In genomic region chr12:43501705-43502104, GRCh38 we compare ENCODE assay signal across 8 cellular contexts. TPM values are rescaled to one million over a fixed set of nuclear protein-coding genes. Genes with fewer than 3 reads are reported as not detected.
A peak's percentile ranks its signal among the peaks of the same experiment; 100 is the strongest.
DNase-seq lines count a peak whose midpoint lies in the region; ATAC-seq and TF ChIP-seq lines count a peak whose summit lies in the region.

No MANE protein-coding gene starts in this region.

- H3K4me1 ChIP-seq in Panc1 (ENCODE audit: control insufficient read depth, insufficient read depth, low read length), result no peaks in the 10 kb centered on the region

- POLR2A ChIA-PET in Panc1 (lab: Charles Lee), result no interaction called here

- CTCF ChIA-PET in Panc1 (lab: Charles Lee), result interaction anchor here (1.0 kb wide), 1 partner anchor 380 kb away, joined by 3 read pairs; no protein-coding TSS in a partner anchor

- no peak for ATAC-seq in Panc1
- no peak for ATAC-seq in HG03135 (IDR thresholded peaks at IDR 0.05; ENCODE audit: unreplicated experiment)

- TF ChIP-seq CTCF in AG09309 (IDR thresholded peaks at IDR 0.05; ENCODE audit: control insufficient read depth, insufficient read depth, low read depth, low read length, missing control alignments) (peak; percentile 53), Panc1 (IDR thresholded peaks at IDR 0.05) (peak; percentile 66; the same call in 1 of the 2 replicates)

- no peaks in the 10 kb centered on the region for H3K9me3 ChIP-seq in Panc1 (ENCODE audit: control insufficient read depth, insufficient read depth, low read depth, low read length)

- H3K27ac ChIP-seq in Panc1 (ENCODE audit: low read length), result no peak overlapping the region

- BruUV-seq in Panc1 (replicated peaks; lab: Mats Ljungman, UMichigan), result no TSS peak

- in situ Hi-C loops in Panc1 (cut with HindIII; ENCODE audit: low pct_unique_long_range_greater_than_20kb, low sequenced_read_pairs), result no loop called here

- H3K4me3 ChIP-seq in AG09309 (ENCODE audit: control insufficient read depth, low read depth, low read length), result no peak overlapping the region
- no peak overlapping the region for H3K4me3 ChIP-seq in Panc1 (ENCODE audit: low read depth in 2 of 2, low read length in 2 of 2)

- no peaks in the 10 kb centered on the region for H3K27me3 ChIP-seq in Panc1 (ENCODE audit: control insufficient read depth, insufficient read depth, low read length)

- H3K36me3 ChIP-seq in Panc1 (ENCODE audit: control insufficient read depth, insufficient read depth, low read length), result no peaks in the 10 kb centered on the region

- DNase-seq in AG09309 (ENCODE audit: low read depth) (peak; percentile 7), HCEC 1CT (peak; percentile 31), Panc1 (ENCODE audit: low read depth, low spot score) (no peak), germinal center (ENCODE audit: low spot score) (peak; percentile 6), T-helper 1 cell (no peak), NCI-H128 (lab: John Stamatoyannopoulos, UW; ENCODE audit: unreplicated experiment) (no peak)
- no peak for DNase-seq in activated CD8-positive, alpha-beta memory T cell treated with anti-CD3 and anti-CD28 coated beads for 24 hours

- intact Hi-C loops in Panc1 (cut with micrococcal nuclease; ENCODE audit: unreplicated experiment), result loop anchor here (5.0 kb wide), 2 partner anchors 221 to 381 kb away; no protein-coding TSS in a partner anchor

RNA-seq across cellular contexts. Expression of gene ADAMTS20, which starts 50.3 kb away (rescaled TPM):
- not detected for total RNA-seq in Panc1 (2021; ENCODE audit: unreplicated experiment)
- polyA plus RNA-seq in Panc1 (2012; ENCODE audit: insufficient read length), result not detected

Comparison
In these comparisons a context has a peak if more than half of its experiments do, and no peak if none do; other contexts are left out.
1. DNase-seq: peak in AG09309 (single experiment), HCEC 1CT (single experiment) and germinal center (single experiment); none in Panc1 (single experiment), T-helper 1 cell (0 of 5), activated CD8-positive, alpha-beta memory T cell treated with anti-CD3 and anti-CD28 coated beads for 24 hours (single experiment) and NCI-H128 (single experiment).